13 cellular contexts compared by ENCODE assay signal in the genomic region with DNA sequence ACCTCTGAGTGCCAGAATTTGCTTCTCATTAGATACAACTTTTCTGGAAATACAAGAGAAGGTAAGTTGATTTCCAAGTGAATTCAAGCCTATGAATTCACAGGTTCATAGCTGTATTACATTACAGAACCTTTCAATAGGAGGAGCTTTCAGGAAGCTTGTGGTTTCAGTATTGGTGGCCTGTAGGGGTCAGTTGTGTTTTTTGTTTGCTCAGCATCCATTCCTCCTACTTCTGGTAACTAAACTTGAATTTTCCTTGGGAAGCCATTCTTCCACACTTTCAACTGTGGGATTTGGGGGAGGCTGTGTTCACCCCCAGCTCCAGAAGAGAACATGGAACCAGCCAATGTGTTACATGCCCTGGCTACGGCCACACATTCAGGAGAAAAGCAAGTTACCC. TPM values are rescaled to one million over a fixed set of nuclear protein-coding genes. Genes with fewer than 3 reads are reported as not detected.
DNase-seq lines count a peak whose midpoint lies in the region; ATAC-seq and TF ChIP-seq lines count a peak whose summit lies in the region.
"Had no signal": no experiment of that assay in that cellular context is flagged by ENCODE, and none has a peak within 500 bp of the region (broad histone marks: within the 10 kb centered on the region; RNA-seq: fewer than 3 reads in every experiment).

No MANE protein-coding gene starts in this region.

- CTCF ChIA-PET in mammary epithelial cell (lab: Charles Lee; ENCODE audit: low non-redundant PET), result interaction anchor here (0.6 to 1.2 kb wide), 2 partner anchors 75 to 190 kb away, joined by 3 to 6 read pairs; no protein-coding TSS in a partner anchor

- H3K4me1 ChIP-seq in mammary epithelial cell (ENCODE audit: insufficient read depth, low read length) (peaks cover under 1% of the 10 kb centered on the region), psoas muscle (peaks cover 4% of the 10 kb centered on the region), SJCRH30 (no peaks in the 10 kb centered on the region)

- intact Hi-C loops in mammary epithelial cell (cut with micrococcal nuclease), result loop anchor here (5.0 kb wide), 1 partner anchor 188 kb away; no protein-coding TSS in a partner anchor
- intact Hi-C loops in psoas muscle (cut with DNase I), result no loop called here

- 89% methylated on average over 1 of the region's 1 CpG for WGBS in mammary epithelial cell (ENCODE audit: low coverage, missing lambda C conversion rate)
- 87 to 100% (median 88%) methylated on average over 1 of the region's 1 CpG for WGBS in psoas muscle, 3 donors

- no peak overlapping the region for H3K4me2 ChIP-seq in mammary epithelial cell (ENCODE audit: insufficient read depth, low read depth, low read length)

- H3K9me3 ChIP-seq in mammary epithelial cell (replicated peaks; ENCODE audit: insufficient read depth, low read length), result no peaks in the 10 kb centered on the region
- no peaks in the 10 kb centered on the region for H3K9me3 ChIP-seq in psoas muscle
- no peaks in the 10 kb centered on the region for H3K9me3 ChIP-seq in SJCRH30 (replicated peaks)
- H3K9me3 ChIP-seq: ovary had no signal

- no TSS peak for BruUV-seq in mammary epithelial cell (replicated peaks; lab: Mats Ljungman, UMichigan)

- no peak overlapping the region for H3K27ac ChIP-seq in mammary epithelial cell (ENCODE audit: insufficient read depth, low read depth, low read length)
- H3K27ac ChIP-seq in psoas muscle, result no peak overlapping the region
- H3K27ac ChIP-seq in SJCRH30, result no peak overlapping the region
- H3K27ac ChIP-seq: coronary artery, ovary had no signal

- TF ChIP-seq CTCF in mammary epithelial cell (conservative IDR thresholded peaks at IDR 0.05 in 1 of 2, IDR thresholded peaks at IDR 0.05 in 1 of 2; ENCODE audit: extremely low read depth in 1 of 2, insufficient read depth in 1 of 2, low read depth in 1 of 2, low read length in 2 of 2), result peak in 1 of 2 donors; percentile 41
- TF ChIP-seq CTCF in psoas muscle (IDR thresholded peaks at IDR 0.05), result peak; percentile 6

- no peaks in the 10 kb centered on the region for H4K20me1 ChIP-seq in mammary epithelial cell (ENCODE audit: insufficient read depth, low read length)

- H3K27me3 ChIP-seq in mammary epithelial cell (ENCODE audit: insufficient read depth, low read length), result no peaks in the 10 kb centered on the region
- H3K27me3 ChIP-seq in psoas muscle (ENCODE audit: insufficient read depth in 3 of 3, low read length in 2 of 3), result no peaks in the 10 kb centered on the region
- H3K27me3 ChIP-seq in SJCRH30, result no peaks in the 10 kb centered on the region
- H3K27me3 ChIP-seq: ovary had no signal

- H2AFZ ChIP-seq in mammary epithelial cell (ENCODE audit: low read depth, low read length), result no peak overlapping the region

- peak in 1 of 4 donors; percentile 27 for ATAC-seq in psoas muscle
- ATAC-seq: activated naive CD4-positive, alpha-beta T cell treated with anti-CD3 and anti-CD28 coated beads, Interleukin-2, amount 50 U/mL, for 72 hours had no signal

- DNase-seq in SIG-M5 treated with dmso at 0.1 percent for 504 hours (lab: John Stamatoyannopoulos, UW; ENCODE audit: unreplicated experiment), result peak; percentile 17
- DNase-seq in SIG-M5 (lab: John Stamatoyannopoulos, UW), result no peak
- peak; percentile 31 for DNase-seq in MV-4-11 (lab: John Stamatoyannopoulos, UW)
- DNase-seq in mammary epithelial cell, result peak; percentile 12
- DNase-seq in psoas muscle, result no peak
- no peak for DNase-seq in effector CD4-positive, alpha-beta T cell
- DNase-seq in SJCRH30, result no peak
- no peak for DNase-seq in NCI-H2196 treated with DMSO at 0.1 percent for 48 hours (lab: John Stamatoyannopoulos, UW; ENCODE audit: unreplicated experiment)
- DNase-seq: DND-41, NCI-H146, ovary had no signal

- dilution Hi-C loops in mammary epithelial cell (cut with HindIII; ENCODE audit: low sequenced_read_pairs), result no loop called here

- H3K9ac ChIP-seq in mammary epithelial cell (ENCODE audit: insufficient read depth, low read length), result no peak overlapping the region

- in situ Hi-C loops in mammary epithelial cell (cut with MboI; ENCODE audit: low sequenced_read_pairs in 2 of 2), result loop anchor here (25.0 kb wide), 1 partner anchor 382 kb away; a partner anchor contains a TSS

- H3K79me2 ChIP-seq in mammary epithelial cell (ENCODE audit: insufficient read depth, low read length), result no peaks in the 10 kb centered on the region

- H3K36me3 ChIP-seq in mammary epithelial cell (ENCODE audit: insufficient read depth, low read length) (no peaks in the 10 kb centered on the region), psoas muscle (ENCODE audit: insufficient read depth in 1 of 2, low read depth in 1 of 2) (no peaks in the 10 kb centered on the region), SJCRH30 (no peaks in the 10 kb centered on the region)
- H3K36me3 ChIP-seq: ovary had no signal

- H3K4me3 ChIP-seq in mammary epithelial cell (replicated peaks in 1 of 3; ENCODE audit: insufficient read depth in 1 of 3, low read depth in 2 of 3, low read length in 3 of 3), result no peak overlapping the region
- no peak overlapping the region for H3K4me3 ChIP-seq in psoas muscle
- H3K4me3 ChIP-seq in SJCRH30, result no peak overlapping the region
- H3K4me3 ChIP-seq: coronary artery, ovary had no signal

RNA-seq across cellular contexts. Expression of a gene that starts 5.6 kb away (rescaled TPM):
- total RNA-seq in mammary epithelial cell (10 to 100 TPM; 27.5 to 31.7 TPM), psoas muscle (100 to 1,000 TPM; 193 to 408 (median 285) TPM)
- polyA plus RNA-seq in mammary epithelial cell (32.6 TPM), psoas muscle (100 to 1,000 TPM; 217 to 601 (median 297) TPM)
- 36.9 TPM for polyA minus RNA-seq in mammary epithelial cell
- total RNA-seq in SJCRH30 (2014; rRNA removed; shearing (Covaris generic)), result 9.4 and 10.5 TPM in 2 replicates

RNA-seq across cellular contexts. Expression of a gene that starts 43.7 kb away (rescaled TPM):
- total RNA-seq in mammary epithelial cell (1 to 10 TPM; 3.4 to 4.5 TPM), psoas muscle (10 to 100 TPM in 2 of 4 donors, 1 to 10 TPM in 2; 5.1 to 11.6 (median 9.3) TPM)
- polyA plus RNA-seq in mammary epithelial cell (0.62 TPM), psoas muscle (1 to 10 TPM; 3.5 to 6.8 (median 3.6) TPM)
- 4.4 TPM for polyA minus RNA-seq in mammary epithelial cell
- total RNA-seq in SJCRH30 (2014; rRNA removed; shearing (Covaris generic)), result 1.5 and 1.6 TPM in 2 replicates

RNA-seq across cellular contexts. Expression of a gene that starts 55.5 kb away (rescaled TPM):
- 10 to 100 TPM; 10.8 to 15.2 TPM for total RNA-seq in mammary epithelial cell
- polyA plus RNA-seq in mammary epithelial cell, result 3.3 TPM
- 5.6 TPM for polyA minus RNA-seq in mammary epithelial cell
- 10 to 100 TPM; 11.8 to 20.4 (median 19.3) TPM for total RNA-seq in psoas muscle
- 1 to 10 TPM; 3.2 to 8.8 (median 3.4) TPM for polyA plus RNA-seq in psoas muscle
- total RNA-seq in SJCRH30 (2014; rRNA removed; shearing (Covaris generic)), result 8.3 and 10.0 TPM in 2 replicates

Comparison
In these comparisons a context has a peak if more than half of its experiments do, and no peak if none do; other contexts are left out.
1. DNase-seq: peak in SIG-M5 treated with dmso at 0.1 percent for 504 hours (single experiment), MV-4-11 (single experiment) and mammary epithelial cell (single experiment); none in SIG-M5 (single experiment), psoas muscle (0 of 2), effector CD4-positive, alpha-beta T cell (single experiment), SJCRH30 (0 of 2) and NCI-H2196 treated with DMSO at 0.1 percent for 48 hours (single experiment).
2. RNA of a gene that starts 5.6 kb away (total RNA-seq): 193 to 408 TPM in psoas muscle; 27.5 to 31.7 TPM in mammary epithelial cell and 9.4 to 10.5 TPM in SJCRH30; every median in the first group is over 4 times any median in the second.